18 cellular contexts compared by ENCODE assay signal in the genomic region with DNA sequence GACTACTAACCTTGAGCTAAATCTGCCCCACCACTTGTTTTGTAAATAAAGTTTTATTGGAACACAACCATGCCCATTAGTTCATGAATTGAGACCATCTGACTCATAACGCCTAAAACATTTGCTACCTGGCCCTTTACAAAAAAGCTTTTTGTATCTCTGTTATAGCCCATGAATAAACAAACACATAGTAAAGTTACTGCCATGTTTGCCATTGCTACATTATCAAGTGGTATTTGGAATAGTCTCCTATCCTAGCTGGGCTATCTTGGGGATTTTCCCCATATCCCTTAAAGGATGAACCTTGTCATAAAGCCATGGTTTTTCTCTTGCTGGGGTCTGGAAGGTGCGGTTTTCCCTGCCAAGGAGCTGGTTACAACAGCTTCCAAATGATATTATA.
DNase-seq lines count a peak whose midpoint lies in the region; ATAC-seq, FAIRE-seq and TF ChIP-seq lines count a peak whose summit lies in the region.
"Had no signal": no experiment of that assay in that cellular context is flagged by ENCODE, and none has a peak within 500 bp of the region (broad histone marks: within the 10 kb centered on the region; RNA-seq: fewer than 3 reads in every experiment).

No MANE protein-coding gene starts in this region.

- H3K4me3 ChIP-seq in PC-3 (ENCODE audit: low read length) (no peak overlapping the region), K562 (no peak overlapping the region)
- H3K4me3 ChIP-seq: A549; BLaER1 treated with 17β-estradiol and CSF1 and Interleukin-3, amounts not matched to agents 10 nM and 100 nM had no signal

- H3K9me3 ChIP-seq in PC-3 (ENCODE audit: low read length), result no peaks in the 10 kb centered on the region
- H3K9me3 ChIP-seq in K562 (replicated peaks; ENCODE audit: control insufficient read depth, insufficient read depth, low read depth, low read length), result no peaks in the 10 kb centered on the region
- H3K9me3 ChIP-seq: A549; BLaER1 treated with 17β-estradiol and CSF1 and Interleukin-3, amounts not matched to agents 10 nM and 100 nM; Caco-2 had no signal

- CTCF ChIA-PET in PC-3 (lab: Charles Lee) (no interaction called here), K562 (lab: Yijun Ruan, JAX; ENCODE audit: low intra/inter-chr PET ratio) (no interaction called here)

- H3K9me2 ChIP-seq in PC-3 (replicated peaks; ENCODE audit: low read length), result no peaks in the 10 kb centered on the region

- TF ChIP-seq CTCF in PC-3 (conservative IDR thresholded peaks at IDR 0.05; ENCODE audit: low read depth, low read length) (no peak), K562 (IDR thresholded peaks at IDR 0.05 in 2 of 3, conservative IDR thresholded peaks at IDR 0.05 in 1 of 3; ENCODE audit: insufficient read depth in 2 of 3, low read depth in 1 of 3, low read length in 3 of 3) (no peak)

- H3K36me3 ChIP-seq in PC-3 (ENCODE audit: low read depth, low read length) (no peaks in the 10 kb centered on the region), K562 (ENCODE audit: control insufficient read depth, insufficient read depth, low read length) (no peaks in the 10 kb centered on the region)
- H3K36me3 ChIP-seq: BLaER1 treated with 17β-estradiol and CSF1 and Interleukin-3, amounts not matched to agents 10 nM and 100 nM had no signal

- TF ChIP-seq RAD21 in K562 (CRISPR knock-in tag; conservative IDR thresholded peaks at IDR 0.05 in 1 of 2, IDR thresholded peaks at IDR 0.05 in 1 of 2), result no peak

- FAIRE-seq in K562 (lab: Jason Lieb, UNC) (no peak), GM19239 (lab: Jason Lieb, UNC) (no peak)
- FAIRE-seq: D721Med, G401.6, GM12891 had no signal

- no TSS peak for BruUV-seq in PC-3 (replicated peaks; lab: Mats Ljungman, UMichigan)
- no TSS peak for BruUV-seq in K562 (replicated peaks; lab: Mats Ljungman, UMichigan)

- peak overlapping the region; percentile 9; the same call in 1 of the 2 replicates for H3K27ac ChIP-seq in PC-3 (ENCODE audit: low read length)
- no peak overlapping the region for H3K27ac ChIP-seq in K562 (ENCODE audit: extremely low read depth, low read depth, low read length)
- H3K27ac ChIP-seq: A549; BLaER1 treated with 17β-estradiol and CSF1 and Interleukin-3, amounts not matched to agents 10 nM and 100 nM; C4-2B had no signal

- TF ChIP-seq POLR2A in K562 (conservative IDR thresholded peaks at IDR 0.05), result no peak

- H4K20me1 ChIP-seq in PC-3 (ENCODE audit: low read length), result no peaks in the 10 kb centered on the region
- H4K20me1 ChIP-seq in K562 (replicated peaks; ENCODE audit: control insufficient read depth, insufficient read depth, low read length), result no peaks in the 10 kb centered on the region
- H4K20me1 ChIP-seq: BLaER1 treated with 17β-estradiol and CSF1 and Interleukin-3, amounts not matched to agents 10 nM and 100 nM had no signal

- H3K4me2 ChIP-seq in PC-3 (ENCODE audit: low read length) (peak overlapping the region; percentile 2; the same call in 1 of the 2 replicates), K562 (ENCODE audit: insufficient read depth, low read length) (no peak overlapping the region)
- H3K4me2 ChIP-seq: A549; BLaER1 treated with 17β-estradiol and CSF1 and Interleukin-3, amounts not matched to agents 10 nM and 100 nM had no signal

- H3K27me3 ChIP-seq in PC-3 (ENCODE audit: low read length), result no peaks in the 10 kb centered on the region
- no peaks in the 10 kb centered on the region for H3K27me3 ChIP-seq in K562 (ENCODE audit: control insufficient read depth in 2 of 2, insufficient read depth in 2 of 2, low read length in 2 of 2)
- H3K27me3 ChIP-seq: BLaER1 treated with 17β-estradiol and CSF1 and Interleukin-3, amounts not matched to agents 10 nM and 100 nM had no signal

- H3K4me1 ChIP-seq in PC-3 (ENCODE audit: insufficient read depth, low read length) (peaks cover 8% of the 10 kb centered on the region), K562 (replicated peaks in 1 of 2; ENCODE audit: control insufficient read depth in 2 of 2, insufficient read depth in 2 of 2, low read length in 2 of 2) (no peaks in the 10 kb centered on the region)
- H3K4me1 ChIP-seq: A549, Caco-2 had no signal

- H3K79me2 ChIP-seq in PC-3 (ENCODE audit: low read length), result no peaks in the 10 kb centered on the region
- H3K79me2 ChIP-seq in K562 (ENCODE audit: control insufficient read depth, insufficient read depth, low read length), result no peaks in the 10 kb centered on the region

- no peaks in the 10 kb centered on the region for H3F3A ChIP-seq in PC-3 (ENCODE audit: low read length, unreplicated experiment)

- 0% methylated on average over 2 of the region's 2 CpGs for WGBS in K562 (ENCODE audit: insufficient coverage, low coverage, missing lambda C conversion rate)

- H3K9ac ChIP-seq in PC-3 (ENCODE audit: low read length), result no peak overlapping the region
- no peak overlapping the region for H3K9ac ChIP-seq in K562 (ENCODE audit: insufficient read depth in 1 of 2, low read depth in 2 of 2, low read length in 2 of 2)
- H3K9ac ChIP-seq: BLaER1 treated with 17β-estradiol and CSF1 and Interleukin-3, amounts not matched to agents 10 nM and 100 nM had no signal

- DNase-seq in PC-3, result peak; percentile 16
- no peak for DNase-seq in K562 (ENCODE audit: extremely low read depth in 1 of 4, low spot score in 3 of 4)
- DNase-seq in GM19239 (ENCODE audit: insufficient read length, low spot score), result no peak
- no peak for DNase-seq in dermis blood vessel endothelial cell
- DNase-seq in NCI-H2196 (lab: John Stamatoyannopoulos, UW; ENCODE audit: unreplicated experiment), result no peak
- DNase-seq: AML-193; Caco-2; Calu3; CD4-positive, alpha-beta T cell; CD8-positive, alpha-beta T cell; DMS79 treated with DMSO at 0.1 percent for 48 hours; GF-D8 had no signal

- no peak for TF ChIP-seq EP300 in K562 (IDR thresholded peaks at IDR 0.05; ENCODE audit: low read length)

- H3K9me1 ChIP-seq in K562 (ENCODE audit: control insufficient read depth, insufficient read depth, low read length), result no peaks in the 10 kb centered on the region

- ATAC-seq in PC-3 (peak; percentile 59), K562 (no peak)
- ATAC-seq: A549; CD8-positive, alpha-beta T cell had no signal

- intact Hi-C loops in PC-3 (cut with micrococcal nuclease), result no loop called here
- intact Hi-C loops in K562 (cut with micrococcal nuclease), result no loop called here

- H2AFZ ChIP-seq in PC-3 (ENCODE audit: low read length) (no peak overlapping the region), K562 (ENCODE audit: low read depth, low read length) (no peak overlapping the region)

- POLR2A ChIA-PET in PC-3 (lab: Charles Lee; ENCODE audit: unreplicated experiment), result interaction anchor here (0.5 kb wide), 1 partner anchor 1103 kb away, joined by 3 read pairs; no protein-coding TSS in a partner anchor
- POLR2A ChIA-PET in K562 (lab: Yijun Ruan, JAX), result interaction anchor here (0.6 kb wide), 1 partner anchor 116 kb away, joined by 3 read pairs; no protein-coding TSS in a partner anchor

- in situ Hi-C loops in K562 (cut with MboI), result no loop called here

TF ChIP-seq in K562, 482 proteins besides CTCF, POLR2A, EP300 and RAD21 (continues in another document):
- TF ChIP-seq, protein P1, sequence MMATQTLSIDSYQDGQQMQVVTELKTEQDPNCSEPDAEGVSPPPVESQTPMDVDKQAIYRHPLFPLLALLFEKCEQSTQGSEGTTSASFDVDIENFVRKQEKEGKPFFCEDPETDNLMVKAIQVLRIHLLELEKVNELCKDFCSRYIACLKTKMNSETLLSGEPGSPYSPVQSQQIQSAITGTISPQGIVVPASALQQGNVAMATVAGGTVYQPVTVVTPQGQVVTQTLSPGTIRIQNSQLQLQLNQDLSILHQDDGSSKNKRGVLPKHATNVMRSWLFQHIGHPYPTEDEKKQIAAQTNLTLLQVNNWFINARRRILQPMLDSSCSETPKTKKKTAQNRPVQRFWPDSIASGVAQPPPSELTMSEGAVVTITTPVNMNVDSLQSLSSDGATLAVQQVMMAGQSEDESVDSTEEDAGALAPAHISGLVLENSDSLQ (IDR thresholded peaks at IDR 0.05), result no peak
